In genomic region chr5:143053780-143054179, GRCh38 we compare ENCODE assay signal across 24 cellular contexts.
A peak's percentile ranks its signal among the peaks of the same experiment; 100 is the strongest.
DNase-seq lines count a peak whose midpoint lies in the region; ATAC-seq and TF ChIP-seq lines count a peak whose summit lies in the region.
"Had no signal": no experiment of that assay in that cellular context is flagged by ENCODE, and none has a peak within 500 bp of the region (broad histone marks: within the 10 kb centered on the region; RNA-seq: fewer than 3 reads in every experiment).

No MANE protein-coding gene starts in this region.

- no peaks in the 10 kb centered on the region for H3K27me3 ChIP-seq in gastrocnemius medialis
- H3K27me3 ChIP-seq: BLaER1 treated with 17β-estradiol and CSF1 and Interleukin-3, amounts not matched to agents 10 nM and 100 nM; body of pancreas; transverse colon had no signal

- H3K36me3 ChIP-seq in gastrocnemius medialis = no peaks in the 10 kb centered on the region

- TF ChIP-seq CTCF in GM12865 (IDR thresholded peaks at IDR 0.05; ENCODE audit: insufficient read depth, low read depth, low read length, missing control alignments) (no peak), gastrocnemius medialis (IDR thresholded peaks at IDR 0.05 in 4 of 5, conservative IDR thresholded peaks at IDR 0.05 in 1 of 5) (no peak)

- H3K4me1 Mint-ChIP-seq in activated T-cell treated with anti-CD3 and anti-CD28 coated beads, Interleukin-2, amount 50 U/mL, for 24 hours (ENCODE audit: low read depth) = peaks cover 86% of the 10 kb centered on the region
- H3K4me1 Mint-ChIP-seq in activated T-cell treated with anti-CD3 and anti-CD28 coated beads, Interleukin-2, amount 50 U/mL, for 4 hours (ENCODE audit: low read depth) = peaks cover 51% of the 10 kb centered on the region
- peaks cover 53% of the 10 kb centered on the region for H3K4me1 Mint-ChIP-seq in activated naive CD8-positive, alpha-beta T cell (ENCODE audit: low read depth)

- H3K4me1 ChIP-seq in gastrocnemius medialis = peaks cover 81% of the 10 kb centered on the region in 2 donors

- no peak overlapping the region for H3K4me3 Mint-ChIP-seq in activated T-cell treated with anti-CD3 and anti-CD28 coated beads, Interleukin-2, amount 50 U/mL, for 24 hours
- no peak overlapping the region for H3K4me3 Mint-ChIP-seq in activated T-cell treated with anti-CD3 and anti-CD28 coated beads, Interleukin-2, amount 50 U/mL, for 4 hours
- no peak overlapping the region for H3K4me3 Mint-ChIP-seq in activated naive CD8-positive, alpha-beta T cell
- H3K4me3 Mint-ChIP-seq: mesothelial cell of epicardium had no signal

- intact Hi-C loops in gastrocnemius medialis (cut with DNase I; ENCODE audit: low total_unique reads) = no loop called here

- H3K27ac ChIP-seq in gastrocnemius medialis = peak overlapping the region; percentile 20 to 91 (median 86)
- H3K27ac ChIP-seq: RWPE1 had no signal

- peaks cover 52% of the 10 kb centered on the region for H3K36me3 Mint-ChIP-seq in activated T-cell treated with anti-CD3 and anti-CD28 coated beads, Interleukin-2, amount 50 U/mL, for 24 hours (ENCODE audit: low read depth)
- H3K36me3 Mint-ChIP-seq in activated T-cell treated with anti-CD3 and anti-CD28 coated beads, Interleukin-2, amount 50 U/mL, for 4 hours (ENCODE audit: insufficient read depth) = peaks cover 41% of the 10 kb centered on the region
- H3K36me3 Mint-ChIP-seq in activated naive CD8-positive, alpha-beta T cell = peaks cover 59% of the 10 kb centered on the region
- H3K36me3 Mint-ChIP-seq: mesothelial cell of epicardium had no signal

- H3K4me3 ChIP-seq in GM12865 (ENCODE audit: low read depth, low read length) = peak overlapping the region; percentile 85; the same call in 1 of the 2 replicates
- H3K4me3 ChIP-seq in gastrocnemius medialis = no peak overlapping the region
- H3K4me3 ChIP-seq: BLaER1 treated with 17β-estradiol and CSF1 and Interleukin-3, amounts not matched to agents 10 nM and 100 nM; body of pancreas; transverse colon had no signal

- no peaks in the 10 kb centered on the region for H3K27me3 Mint-ChIP-seq in activated T-cell treated with anti-CD3 and anti-CD28 coated beads, Interleukin-2, amount 50 U/mL, for 24 hours
- H3K27me3 Mint-ChIP-seq in activated T-cell treated with anti-CD3 and anti-CD28 coated beads, Interleukin-2, amount 50 U/mL, for 4 hours (ENCODE audit: low read depth) = no peaks in the 10 kb centered on the region
- H3K27me3 Mint-ChIP-seq in activated naive CD8-positive, alpha-beta T cell = no peaks in the 10 kb centered on the region
- H3K27me3 Mint-ChIP-seq: naive B cell, T-helper 17 cell had no signal

- ATAC-seq in activated T-cell treated with anti-CD3 and anti-CD28 coated beads, Interleukin-2, amount 50 U/mL, for 4 hours = no peak
- ATAC-seq in gastrocnemius medialis (no peak), HG02798 (IDR thresholded peaks at IDR 0.05; ENCODE audit: poor library complexity, unreplicated experiment) (no peak)
- ATAC-seq: body of pancreas had no signal

- no peak for TF ChIP-seq POLR2A in gastrocnemius medialis (IDR thresholded peaks at IDR 0.05)

- H3K9me3 Mint-ChIP-seq in activated T-cell treated with anti-CD3 and anti-CD28 coated beads, Interleukin-2, amount 50 U/mL, for 24 hours = no peaks in the 10 kb centered on the region
- no peaks in the 10 kb centered on the region for H3K9me3 Mint-ChIP-seq in activated T-cell treated with anti-CD3 and anti-CD28 coated beads, Interleukin-2, amount 50 U/mL, for 4 hours
- no peaks in the 10 kb centered on the region for H3K9me3 Mint-ChIP-seq in activated naive CD8-positive, alpha-beta T cell (ENCODE audit: low read depth)
- H3K9me3 Mint-ChIP-seq: naive B cell had no signal

- peak overlapping the region; percentile 92 for H3K27ac Mint-ChIP-seq in activated T-cell treated with anti-CD3 and anti-CD28 coated beads, Interleukin-2, amount 50 U/mL, for 24 hours
- peak overlapping the region; percentile 83 for H3K27ac Mint-ChIP-seq in activated naive CD8-positive, alpha-beta T cell
- H3K27ac Mint-ChIP-seq: T-helper 17 cell had no signal

- no peak for DNase-seq in activated T-cell treated with anti-CD3 and anti-CD28 coated beads, Interleukin-2, amount 50 U/mL, for 24 hours
- no peak for DNase-seq in activated T-cell treated with anti-CD3 and anti-CD28 coated beads, Interleukin-2, amount 50 U/mL, for 4 hours
- no peak for DNase-seq in GM12865 (ENCODE audit: low read depth)
- DNase-seq in gastrocnemius medialis = no peak
- DNase-seq in stimulated activated CD4-positive, alpha-beta T cell treated with anti-CD3 and anti-CD28 coated beads, Interleukin-4, amount 100 ng/mL, for 4 hours = no peak
- DNase-seq in NCI-H345 (lab: John Stamatoyannopoulos, UW) = no peak
- DNase-seq: ACHN; activated CD4-positive, CD25-positive, alpha-beta regulatory T cell treated with anti-CD3 and anti-CD28 coated beads, Interleukin-2, amount 50 U/mL, for 72 hours; Caco-2; DMS79; GDM1; HCEC 1CT; NCI-H2081; NCI-H446; NCI-H82; T-helper 17 cell had no signal

- H3K9me3 ChIP-seq in gastrocnemius medialis = no peaks in the 10 kb centered on the region
- H3K9me3 ChIP-seq: body of pancreas, Caco-2, transverse colon had no signal

- in situ Hi-C loops in gastrocnemius medialis (cut with MboI; ENCODE audit: low sequenced_read_pairs in 4 of 4) = no loop called here
